8 cellular contexts compared by ENCODE assay signal in genomic region chr14:75334191-75335051, GRCh38. TPM values are rescaled to one million over a fixed set of nuclear protein-coding genes. Genes with fewer than 3 reads are reported as not detected.
DNase-seq lines count a peak whose midpoint lies in the region; ATAC-seq and TF ChIP-seq lines count a peak whose summit lies in the region.

No MANE protein-coding gene starts in this region.

- peak overlapping the region; percentile 72 for H3K4me2 ChIP-seq in fibroblast of lung (ENCODE audit: extremely low read depth, insufficient read depth, low read length)

- POLR2A ChIA-PET in activated CD8-positive, alpha-beta T cell treated with anti-CD3 and anti-CD28 coated beads for 36 hours (lab: Charles Lee): interaction anchor here (0.6 to 1.7 kb wide), 7 partner anchors 31 to 1216 kb away, joined by 3 to 4 read pairs (median 3); no protein-coding TSS in a partner anchor

- no peak for TF ChIP-seq CTCF in activated CD8-positive, alpha-beta T cell treated with anti-CD3 and anti-CD28 coated beads for 36 hours (IDR thresholded peaks at IDR 0.05)
- TF ChIP-seq CTCF in fibroblast of lung (conservative IDR thresholded peaks at IDR 0.05 in 1 of 2, IDR thresholded peaks at IDR 0.05 in 1 of 2; ENCODE audit: low read depth in 1 of 2, low read length in 2 of 2): no peak

- H3K4me1 Mint-ChIP-seq in activated CD8-positive, alpha-beta T cell treated with anti-CD3 and anti-CD28 coated beads for 36 hours (ENCODE audit: low read depth): peaks cover 22% of the 10 kb centered on the region

- peak overlapping the region; percentile 87 for H3K27ac Mint-ChIP-seq in activated CD8-positive, alpha-beta T cell treated with anti-CD3 and anti-CD28 coated beads for 36 hours

- H3K9me3 Mint-ChIP-seq in activated CD8-positive, alpha-beta T cell treated with anti-CD3 and anti-CD28 coated beads for 36 hours: peaks cover 3% of the 10 kb centered on the region

- H3K27me3 ChIP-seq in fibroblast of lung (ENCODE audit: control insufficient read depth, insufficient read depth, low read length): no peaks in the 10 kb centered on the region

- H3K4me3 Mint-ChIP-seq in activated CD8-positive, alpha-beta T cell treated with anti-CD3 and anti-CD28 coated beads for 36 hours: peak overlapping the region; percentile 65

- no peaks in the 10 kb centered on the region for H3K27me3 Mint-ChIP-seq in activated CD8-positive, alpha-beta T cell treated with anti-CD3 and anti-CD28 coated beads for 36 hours

- H4K20me1 ChIP-seq in fibroblast of lung (ENCODE audit: control insufficient read depth, extremely low read depth, insufficient read depth, low read length): no peaks in the 10 kb centered on the region

- no peaks in the 10 kb centered on the region for H3K79me2 ChIP-seq in fibroblast of lung (ENCODE audit: control insufficient read depth, insufficient read depth, low read length)

- intact Hi-C loops in activated CD8-positive, alpha-beta T cell treated with anti-CD3 and anti-CD28 coated beads for 36 hours (cut with micrococcal nuclease): no loop called here

- H3K36me3 Mint-ChIP-seq in activated CD8-positive, alpha-beta T cell treated with anti-CD3 and anti-CD28 coated beads for 36 hours (ENCODE audit: low read depth): no peaks in the 10 kb centered on the region

- H3K4me3 ChIP-seq in fibroblast of lung (replicated peaks in 1 of 4; ENCODE audit: control extremely low read depth in 1 of 4, insufficient read depth in 1 of 4, low read depth in 3 of 4, low read length in 4 of 4) (no peak overlapping the region), skin epidermis (peak overlapping the region in 2 of 7 experiments; percentile 15 to 22)

- H3K4me1 ChIP-seq in fibroblast of lung (ENCODE audit: control insufficient read depth, extremely low read depth, insufficient read depth, low read length): no peaks in the 10 kb centered on the region

- peak; percentile 71 for DNase-seq in activated CD8-positive, alpha-beta T cell treated with anti-CD3 and anti-CD28 coated beads for 36 hours
- DNase-seq in fibroblast of lung (ENCODE audit: low read depth in 2 of 2) (peak in 1 of 2 donors; percentile 50), NCI-H524 treated with DMSO at 0.1 percent for 48 hours (lab: John Stamatoyannopoulos, UW) (no peak), NCI-H748 treated with DMSO at 0.1 percent for 48 hours (lab: John Stamatoyannopoulos, UW) (no peak), T1000 (lab: John Stamatoyannopoulos, UW) (no peak)

- CTCF ChIA-PET in activated CD8-positive, alpha-beta T cell treated with anti-CD3 and anti-CD28 coated beads for 36 hours (lab: Charles Lee): interaction anchor here (1.2 to 2.5 kb wide), 4 partner anchors 34 to 181 kb away, joined by 3 to 10 read pairs (median 4); no protein-coding TSS in a partner anchor

- H3K36me3 ChIP-seq in fibroblast of lung (ENCODE audit: control insufficient read depth, insufficient read depth, low read length): no peaks in the 10 kb centered on the region

- H2AFZ ChIP-seq in fibroblast of lung (ENCODE audit: low read length): peak overlapping the region; percentile 51

- ATAC-seq in HG02798 (IDR thresholded peaks at IDR 0.05; ENCODE audit: poor library complexity, unreplicated experiment): peak; percentile 46
- peak; percentile 77 for ATAC-seq in activated CD8-positive, alpha-beta T cell treated with anti-CD3 and anti-CD28 coated beads for 36 hours
- no peak for ATAC-seq in HG03439 (IDR thresholded peaks at IDR 0.05; ENCODE audit: unreplicated experiment)

- no peak overlapping the region for H3K9ac ChIP-seq in fibroblast of lung (ENCODE audit: insufficient read depth, low read length)

- no peak overlapping the region for H3K27ac ChIP-seq in fibroblast of lung (ENCODE audit: insufficient read depth, low read length)
- peak overlapping the region; percentile 22 to 89 (median 66) for H3K27ac ChIP-seq in skin epidermis

- no peaks in the 10 kb centered on the region for H3K9me3 ChIP-seq in fibroblast of lung (ENCODE audit: control insufficient read depth, insufficient read depth, low read depth, low read length)

RNA-seq across cellular contexts. Expression of gene FOS, which starts 55.8 kb away (rescaled TPM):
- 10 to 100 TPM; 81.8 to 84.6 TPM for total RNA-seq in activated CD8-positive, alpha-beta T cell treated with anti-CD3 and anti-CD28 coated beads for 36 hours
- total RNA-seq in fibroblast of lung: 71.4 and 178 TPM in 2 replicates
- polyA plus RNA-seq in fibroblast of lung: 24.6 and 347 TPM in 2 replicates
- polyA plus RNA-seq in fibroblast of lung (2012): 20.7 and 373 TPM in 2 replicates
- 80.6 and 399 TPM in 2 replicates for polyA minus RNA-seq in fibroblast of lung (ENCODE audit: low replicate concordance)
